ENCODE assay signal across 20 cellular contexts in the genomic region with DNA sequence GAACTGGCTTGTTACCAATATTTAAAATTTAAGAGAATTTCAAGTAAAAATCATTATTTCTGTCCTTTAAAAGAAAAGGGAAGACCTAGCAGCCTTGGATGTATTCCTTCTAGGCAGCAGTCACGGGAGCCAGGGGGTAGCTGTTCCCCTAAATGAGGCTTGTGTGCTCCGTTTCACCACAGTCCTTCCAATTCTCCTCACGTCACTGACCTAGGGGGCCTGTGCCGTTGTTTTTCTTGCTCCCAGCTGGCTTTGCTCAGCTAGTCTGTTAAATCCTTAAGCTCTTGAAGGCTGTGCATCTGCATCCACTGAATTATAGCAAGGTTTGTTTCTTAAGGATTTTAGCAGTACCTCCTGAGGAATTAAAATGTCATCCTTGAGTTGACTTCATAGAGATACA. TPM values are rescaled to one million over a fixed set of nuclear protein-coding genes. Genes with fewer than 3 reads are reported as not detected.
"Had no signal": no experiment of that assay in that cellular context is flagged by ENCODE, and none has a peak within 500 bp of the region (broad histone marks: within the 10 kb centered on the region; RNA-seq: fewer than 3 reads in every experiment).

No MANE protein-coding gene starts in this region.

- H3K27ac Mint-ChIP-seq: activated CD4-positive, alpha-beta memory T cell treated with anti-CD3 and anti-CD28 coated beads for 36 hours; activated naive CD8-positive, alpha-beta T cell treated with anti-CD3 and anti-CD28 coated beads for 36 hours; naive thymus-derived CD4-positive, alpha-beta T cell; stimulated activated memory B cell treated with anti-CD40 and anti-IgM and Interleukin-4, amounts not matched to agents 10 μg/mL and 1 μg/mL and 100 μg/mL, for 72 hours had no signal

- H3K4me3 Mint-ChIP-seq: activated CD4-positive, alpha-beta memory T cell treated with anti-CD3 and anti-CD28 coated beads for 36 hours; activated naive CD8-positive, alpha-beta T cell treated with anti-CD3 and anti-CD28 coated beads for 36 hours; naive thymus-derived CD4-positive, alpha-beta T cell; stimulated activated memory B cell treated with anti-CD40 and anti-IgM and Interleukin-4, amounts not matched to agents 10 μg/mL and 1 μg/mL and 100 μg/mL, for 72 hours had no signal

- H3K9me3 Mint-ChIP-seq: activated CD4-positive, alpha-beta memory T cell treated with anti-CD3 and anti-CD28 coated beads for 36 hours; activated naive CD8-positive, alpha-beta T cell treated with anti-CD3 and anti-CD28 coated beads for 36 hours; stimulated activated memory B cell treated with anti-CD40 and anti-IgM and Interleukin-4, amounts not matched to agents 10 μg/mL and 1 μg/mL and 100 μg/mL, for 72 hours had no signal

- H3K79me2 ChIP-seq: parathyroid adenoma had no signal

- H3K27ac ChIP-seq: body of pancreas, gastroesophageal sphincter, parathyroid adenoma, SK-N-MC, spleen, thoracic aorta had no signal

- H3K9me3 ChIP-seq: body of pancreas, gastroesophageal sphincter, spleen, thoracic aorta had no signal

- H3K4me3 ChIP-seq: body of pancreas, gastroesophageal sphincter, SK-N-MC, spleen, thoracic aorta had no signal

- H3K27me3 Mint-ChIP-seq: activated CD4-positive, alpha-beta memory T cell treated with anti-CD3 and anti-CD28 coated beads for 36 hours had no signal

- H2AFZ ChIP-seq: parathyroid adenoma had no signal

- DNase-seq: activated CD4-positive, alpha-beta memory T cell treated with anti-CD3 and anti-CD28 coated beads for 36 hours; activated naive CD4-positive, alpha-beta T cell; activated naive CD8-positive, alpha-beta T cell treated with anti-CD3 and anti-CD28 coated beads for 36 hours; activated T-cell treated with anti-CD3 and anti-CD28 coated beads for 4 hours; amniotic stem cell; body of pancreas; central memory CD4-positive, alpha-beta T cell; effector CD4-positive, alpha-beta T cell; left colon; mesenchymal stem cell; naive thymus-derived CD4-positive, alpha-beta T cell; spleen; stimulated activated CD4-positive, alpha-beta T cell treated with anti-CD3 and anti-CD28 coated beads, Interleukin-4, amount 100 ng/mL, for 4 hours had no signal

- H3K36me3 ChIP-seq: spleen, thoracic aorta had no signal

- H3K27me3 ChIP-seq: body of pancreas, gastroesophageal sphincter, spleen had no signal

- ATAC-seq: body of pancreas; gastroesophageal sphincter; left colon; naive thymus-derived CD4-positive, alpha-beta T cell; stimulated activated memory B cell treated with anti-CD40 and anti-IgM and Interleukin-4, amounts not matched to agents 10 μg/mL and 1 μg/mL and 100 μg/mL, for 72 hours had no signal

- H3K9ac ChIP-seq: parathyroid adenoma had no signal

- H3K4me1 Mint-ChIP-seq: activated naive CD8-positive, alpha-beta T cell treated with anti-CD3 and anti-CD28 coated beads for 36 hours; stimulated activated memory B cell treated with anti-CD40 and anti-IgM and Interleukin-4, amounts not matched to agents 10 μg/mL and 1 μg/mL and 100 μg/mL, for 72 hours had no signal

- H3K4me1 ChIP-seq: body of pancreas, parathyroid adenoma, spleen had no signal

RNA-seq across cellular contexts. Expression of a gene that starts 49.3 kb away (rescaled TPM):
- total RNA-seq: activated CD4-positive, alpha-beta memory T cell treated with anti-CD3 and anti-CD28 coated beads for 36 hours; activated naive CD8-positive, alpha-beta T cell treated with anti-CD3 and anti-CD28 coated beads for 36 hours; body of pancreas; gastroesophageal sphincter; left colon; spleen; T-helper 2 cell treated with Interferon-gamma antibody and Interleukin-4, amounts not matched to agents 100 ng/mL and 5 ng/mL, for 36 hours; thoracic aorta; urinary bladder had no signal
- polyA plus RNA-seq: naive thymus-derived CD4-positive, alpha-beta T cell had no signal
